Comparison of ENCODE assay signal across 10 cellular contexts in the genomic region with DNA sequence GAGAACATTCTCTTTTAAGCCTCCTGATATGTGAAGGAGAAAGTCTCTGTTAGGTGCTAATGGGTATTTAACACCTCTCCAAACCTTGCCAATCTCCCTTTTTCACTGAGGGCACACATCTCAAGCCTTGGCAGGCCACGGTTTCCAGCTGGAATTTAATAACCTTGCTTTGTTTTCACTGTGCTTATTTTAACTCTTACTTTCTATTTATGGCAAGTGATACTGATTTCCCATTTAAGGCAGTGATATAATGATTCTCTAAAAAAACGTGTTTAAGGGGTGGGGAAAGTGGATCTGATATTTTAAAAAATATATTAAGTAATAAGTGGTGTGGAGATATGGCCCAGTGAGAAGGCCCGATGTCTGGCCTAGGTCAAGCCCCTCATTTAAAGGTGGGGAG. TPM values are rescaled to one million over a fixed set of nuclear protein-coding genes. Genes with fewer than 3 reads are reported as not detected.
A peak's percentile ranks its signal among the peaks of the same experiment; 100 is the strongest.
DNase-seq lines count a peak whose midpoint lies in the region; ATAC-seq and TF ChIP-seq lines count a peak whose summit lies in the region.
"Had no signal": no experiment of that assay in that cellular context is flagged by ENCODE, and none has a peak within 500 bp of the region (broad histone marks: within the 10 kb centered on the region; RNA-seq: fewer than 3 reads in every experiment).

No MANE protein-coding gene starts in this region.

- CTCF ChIA-PET in SK-N-SH (lab: Yijun Ruan, JAX), result interaction anchor here (0.7 to 8.0 kb wide), 8 partner anchors 9 to 65 kb away, joined by 3 to 60 read pairs (median 4); no protein-coding TSS in a partner anchor

- WGBS in SK-N-SH (ENCODE audit: low lambda C conversion rate), result 43% methylated on average over 3 of the region's 3 CpGs

- H3K4me1 ChIP-seq in SK-N-SH (ENCODE audit: control insufficient read depth in 1 of 2, insufficient read depth in 2 of 2, low read depth in 1 of 2, low read length in 1 of 2) (peaks cover 11 to 13% of the 10 kb centered on the region in 2 experiments; a peak in 2 of 4 replicates), Peyer's patch (peaks cover 0 to 34% (median 7%) of the 10 kb centered on the region in 4 donors)

- H3K79me2 ChIP-seq in SK-N-SH (ENCODE audit: insufficient read depth), result peaks cover 7% of the 10 kb centered on the region; the same call in 1 of the 2 replicates

- no peaks in the 10 kb centered on the region for H3K9me3 ChIP-seq in SK-N-SH
- H3K9me3 ChIP-seq in Peyer's patch, result no peaks in the 10 kb centered on the region

- no peak overlapping the region; a peak in 1 of 4 replicates for H3K4me3 ChIP-seq in SK-N-SH (ENCODE audit: low read depth in 2 of 2, low read length in 1 of 2)
- H3K4me3 ChIP-seq in Peyer's patch, result peak overlapping the region in 3 of 4 donors; percentile 63 to 67 (median 65)
- H3K4me3 ChIP-seq in fibroblast of the aortic adventitia (ENCODE audit: low read depth, low read length), result peak overlapping the region; percentile 51

- H3K9ac ChIP-seq in SK-N-SH, result no peak overlapping the region

- H3K9me3 Mint-ChIP-seq in stimulated activated effector memory CD8-positive, alpha-beta T cell treated with anti-CD3 and anti-CD28 coated beads, Interleukin-12 subunit alpha, Interleukin-12 subunit beta, amount 100 ng/mL, for 72 hours, result no peaks in the 10 kb centered on the region

- H3K9me2 ChIP-seq in SK-N-SH, result no peaks in the 10 kb centered on the region

- H3K4me1 Mint-ChIP-seq in stimulated activated effector memory CD8-positive, alpha-beta T cell treated with anti-CD3 and anti-CD28 coated beads, Interleukin-12 subunit alpha, Interleukin-12 subunit beta, amount 100 ng/mL, for 72 hours, result peaks cover 15% of the 10 kb centered on the region

- no peak overlapping the region for H3K27ac Mint-ChIP-seq in stimulated activated effector memory CD8-positive, alpha-beta T cell treated with anti-CD3 and anti-CD28 coated beads, Interleukin-12 subunit alpha, Interleukin-12 subunit beta, amount 100 ng/mL, for 72 hours

- H3F3A ChIP-seq in SK-N-SH (replicated peaks; ENCODE audit: insufficient read depth), result peaks cover 7% of the 10 kb centered on the region

- DNase-seq in SK-N-SH, result no peak
- no peak for DNase-seq in Peyer's patch
- no peak for DNase-seq in fibroblast of the aortic adventitia (ENCODE audit: low read depth)
- no peak for DNase-seq in stimulated activated effector memory CD8-positive, alpha-beta T cell treated with anti-CD3 and anti-CD28 coated beads, Interleukin-12 subunit alpha, Interleukin-12 subunit beta, amount 100 ng/mL, for 72 hours (ENCODE audit: low spot score in 2 of 2)
- no peak for DNase-seq in HuH-7 (ENCODE audit: low spot score)
- DNase-seq: NCI-H2107 had no signal

- H3K4me2 ChIP-seq in SK-N-SH, result peak overlapping the region; percentile 76

- ATAC-seq in SK-N-SH treated with all-trans-retinoic acid at 6 μM for 48 hours, result no peak
- ATAC-seq in stimulated activated effector memory CD8-positive, alpha-beta T cell treated with anti-CD3 and anti-CD28 coated beads, Interleukin-12 subunit alpha, Interleukin-12 subunit beta, amount 100 ng/mL, for 72 hours, result no peak
- no peak for ATAC-seq in GM18907 (IDR thresholded peaks at IDR 0.05; ENCODE audit: unreplicated experiment)
- no peak for ATAC-seq in HG03135 (IDR thresholded peaks at IDR 0.05; ENCODE audit: unreplicated experiment)

- H3K27me3 ChIP-seq in SK-N-SH (ENCODE audit: insufficient read depth) (no peaks in the 10 kb centered on the region), Peyer's patch (no peaks in the 10 kb centered on the region)

- no peak for TF ChIP-seq EP300 in SK-N-SH (IDR thresholded peaks at IDR 0.05; ENCODE audit: borderline replicate concordance in 1 of 2, low read depth in 1 of 2, low read length in 1 of 2)

- H2AFZ ChIP-seq in SK-N-SH (ENCODE audit: low read depth), result no peak overlapping the region

- no peak for TF ChIP-seq POLR2A in Peyer's patch (IDR thresholded peaks at IDR 0.05)

- POLR2A ChIA-PET in SK-N-SH (lab: Yijun Ruan, JAX), result no interaction called here

- H3K36me3 ChIP-seq in SK-N-SH (replicated peaks in 1 of 2; ENCODE audit: control insufficient read depth in 1 of 2, insufficient read depth in 2 of 2, low read length in 1 of 2) (no peaks in the 10 kb centered on the region), Peyer's patch (no peaks in the 10 kb centered on the region)

- no peak for TF ChIP-seq CTCF in SK-N-SH (IDR thresholded peaks at IDR 0.05)
- TF ChIP-seq CTCF in Peyer's patch (IDR thresholded peaks at IDR 0.05), result no peak
- TF ChIP-seq CTCF in fibroblast of the aortic adventitia (IDR thresholded peaks at IDR 0.05; ENCODE audit: insufficient read depth, low read length), result no peak

- H3K4me3 Mint-ChIP-seq in stimulated activated effector memory CD8-positive, alpha-beta T cell treated with anti-CD3 and anti-CD28 coated beads, Interleukin-12 subunit alpha, Interleukin-12 subunit beta, amount 100 ng/mL, for 72 hours, result peak overlapping the region; percentile 61

- H3K27ac ChIP-seq in SK-N-SH (ENCODE audit: low read depth in 2 of 2, low read length in 1 of 2) (no peak overlapping the region), Peyer's patch (peak overlapping the region in 1 of 4 donors; percentile 69)

- no peaks in the 10 kb centered on the region for H4K20me1 ChIP-seq in SK-N-SH (ENCODE audit: insufficient read depth)

- TF ChIP-seq RAD21 in SK-N-SH (IDR thresholded peaks at IDR 0.05; ENCODE audit: low read length), result no peak

- H3K36me3 Mint-ChIP-seq in stimulated activated effector memory CD8-positive, alpha-beta T cell treated with anti-CD3 and anti-CD28 coated beads, Interleukin-12 subunit alpha, Interleukin-12 subunit beta, amount 100 ng/mL, for 72 hours, result no peaks in the 10 kb centered on the region

TF ChIP-seq in SK-N-SH, 30 proteins besides CTCF, POLR2A, EP300 and RAD21 (continues in another document):
- TF ChIP-seq RFX5 (IDR thresholded peaks at IDR 0.05; ENCODE audit: low read length) (no peak), GATA2 (CRISPR knock-in tag; IDR thresholded peaks at IDR 0.05) (no peak), TCF12 (IDR thresholded peaks at IDR 0.05) (no peak), SIN3A (IDR thresholded peaks at IDR 0.05; ENCODE audit: borderline replicate concordance, low read depth, low read length) (no peak), RCOR1 (IDR thresholded peaks at IDR 0.05; ENCODE audit: low read length) (no peak), NFIC (IDR thresholded peaks at IDR 0.05; ENCODE audit: borderline replicate concordance) (no peak), POLR2AphosphoS5 (IDR thresholded peaks at IDR 0.05; ENCODE audit: low read depth, low read length) (no peak), FOXM1 (IDR thresholded peaks at IDR 0.05; ENCODE audit: low read depth) (no peak)
- TF ChIP-seq, protein P1, sequence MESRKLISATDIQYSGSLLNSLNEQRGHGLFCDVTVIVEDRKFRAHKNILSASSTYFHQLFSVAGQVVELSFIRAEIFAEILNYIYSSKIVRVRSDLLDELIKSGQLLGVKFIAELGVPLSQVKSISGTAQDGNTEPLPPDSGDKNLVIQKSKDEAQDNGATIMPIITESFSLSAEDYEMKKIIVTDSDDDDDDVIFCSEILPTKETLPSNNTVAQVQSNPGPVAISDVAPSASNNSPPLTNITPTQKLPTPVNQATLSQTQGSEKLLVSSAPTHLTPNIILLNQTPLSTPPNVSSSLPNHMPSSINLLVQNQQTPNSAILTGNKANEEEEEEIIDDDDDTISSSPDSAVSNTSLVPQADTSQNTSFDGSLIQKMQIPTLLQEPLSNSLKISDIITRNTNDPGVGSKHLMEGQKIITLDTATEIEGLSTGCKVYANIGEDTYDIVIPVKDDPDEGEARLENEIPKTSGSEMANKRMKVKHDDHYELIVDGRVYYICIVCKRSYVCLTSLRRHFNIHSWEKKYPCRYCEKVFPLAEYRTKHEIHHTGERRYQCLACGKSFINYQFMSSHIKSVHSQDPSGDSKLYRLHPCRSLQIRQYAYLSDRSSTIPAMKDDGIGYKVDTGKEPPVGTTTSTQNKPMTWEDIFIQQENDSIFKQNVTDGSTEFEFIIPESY (IDR thresholded peaks at IDR 0.05; ENCODE audit: borderline replicate concordance, low read depth), result no peak

TF ChIP-seq in SK-N-SH treated with all-trans-retinoic acid at 6 μM for 48 hours, 23 proteins besides CTCF, POLR2A, EP300 and RAD21 (continues in another document):
- TF ChIP-seq BACH2 (CRISPR knock-in tag; IDR thresholded peaks at IDR 0.05; ENCODE audit: borderline replicate concordance) (no peak), PPARA (CRISPR knock-in tag; IDR thresholded peaks at IDR 0.05; ENCODE audit: borderline replicate concordance) (no peak), TOX (CRISPR knock-in tag; IDR thresholded peaks at IDR 0.05; ENCODE audit: borderline replicate concordance) (no peak), CSDC2 (CRISPR knock-in tag; IDR thresholded peaks at IDR 0.05) (no peak), ZNF70 (CRISPR knock-in tag; IDR thresholded peaks at IDR 0.05) (no peak), ZFP30 (CRISPR knock-in tag; IDR thresholded peaks at IDR 0.05) (no peak)
- TF ChIP-seq, protein P2, sequence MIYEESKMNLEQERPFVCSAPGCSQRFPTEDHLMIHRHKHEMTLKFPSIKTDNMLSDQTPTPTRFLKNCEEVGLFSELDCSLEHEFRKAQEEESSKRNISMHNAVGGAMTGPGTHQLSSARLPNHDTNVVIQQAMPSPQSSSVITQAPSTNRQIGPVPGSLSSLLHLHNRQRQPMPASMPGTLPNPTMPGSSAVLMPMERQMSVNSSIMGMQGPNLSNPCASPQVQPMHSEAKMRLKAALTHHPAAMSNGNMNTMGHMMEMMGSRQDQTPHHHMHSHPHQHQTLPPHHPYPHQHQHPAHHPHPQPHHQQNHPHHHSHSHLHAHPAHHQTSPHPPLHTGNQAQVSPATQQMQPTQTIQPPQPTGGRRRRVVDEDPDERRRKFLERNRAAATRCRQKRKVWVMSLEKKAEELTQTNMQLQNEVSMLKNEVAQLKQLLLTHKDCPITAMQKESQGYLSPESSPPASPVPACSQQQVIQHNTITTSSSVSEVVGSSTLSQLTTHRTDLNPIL (CRISPR knock-in tag; IDR thresholded peaks at IDR 0.05; ENCODE audit: low read depth), result no peak
- TF ChIP-seq, protein P3, sequence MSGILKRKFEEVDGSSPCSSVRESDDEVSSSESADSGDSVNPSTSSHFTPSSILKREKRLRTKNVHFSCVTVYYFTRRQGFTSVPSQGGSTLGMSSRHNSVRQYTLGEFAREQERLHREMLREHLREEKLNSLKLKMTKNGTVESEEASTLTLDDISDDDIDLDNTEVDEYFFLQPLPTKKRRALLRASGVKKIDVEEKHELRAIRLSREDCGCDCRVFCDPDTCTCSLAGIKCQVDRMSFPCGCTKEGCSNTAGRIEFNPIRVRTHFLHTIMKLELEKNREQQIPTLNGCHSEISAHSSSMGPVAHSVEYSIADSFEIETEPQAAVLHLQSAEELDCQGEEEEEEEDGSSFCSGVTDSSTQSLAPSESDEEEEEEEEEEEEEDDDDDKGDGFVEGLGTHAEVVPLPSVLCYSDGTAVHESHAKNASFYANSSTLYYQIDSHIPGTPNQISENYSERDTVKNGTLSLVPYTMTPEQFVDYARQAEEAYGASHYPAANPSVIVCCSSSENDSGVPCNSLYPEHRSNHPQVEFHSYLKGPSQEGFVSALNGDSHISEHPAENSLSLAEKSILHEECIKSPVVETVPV (CRISPR knock-in tag; IDR thresholded peaks at IDR 0.05), result no peak

RNA-seq across cellular contexts. Expression of a gene that starts 1.1 kb away (rescaled TPM):
- 0.13 and 0.30 TPM in 2 replicates for polyA plus RNA-seq in SK-N-SH (2012; rRNA removed)
- 0.10 and 0.21 TPM in 2 replicates for polyA plus RNA-seq in SK-N-SH (2012; cell fraction: cytosol; rRNA removed)
- 0.49 and 0.54 TPM in 2 replicates for polyA plus RNA-seq in SK-N-SH (2012; cell fraction: nucleus; rRNA removed)
- 1 to 10 TPM; 2.7 to 5.8 (median 4.8) TPM for total RNA-seq in Peyer's patch
- total RNA-seq in fibroblast of the aortic adventitia (ENCODE audit: low replicate concordance), result 0.09 TPM in 1 of 2 replicates, not detected in the other
- total RNA-seq: dermis microvascular lymphatic vessel endothelial cell had no signal

Comparison
In these comparisons a context has a peak if more than half of its experiments do, and no peak if none do; other contexts are left out.
1. H3K4me3 ChIP-seq: peak in Peyer's patch (3 of 4) and fibroblast of the aortic adventitia (single experiment); none in SK-N-SH (0 of 2).